In genomic region chr2:39593439-39594393, GRCh38 we compare ENCODE assay signal across 8 cellular contexts.
DNase-seq lines count a peak whose midpoint lies in the region; ATAC-seq and TF ChIP-seq lines count a peak whose summit lies in the region.

No MANE protein-coding gene starts in this region.

- H4K20me1 ChIP-seq in GM23338 (replicated peaks; ENCODE audit: insufficient read depth): no peaks in the 10 kb centered on the region

- TF ChIP-seq CTCF in GM23338 (conservative IDR thresholded peaks at IDR 0.05; ENCODE audit: low read depth in 2 of 2) (peak; percentile 64 to 85), MCF 10A (IDR thresholded peaks at IDR 0.05; ENCODE audit: unreplicated experiment) (peak; percentile 36)

- CTCF ChIA-PET in MCF 10A (lab: Yijun Ruan, JAX): interaction anchor here (0.5 to 3.4 kb wide), 32 partner anchors 8 to 620 kb away, joined by 3 to 44 read pairs (median 4); no protein-coding TSS in a partner anchor

- BruUV-seq in MCF 10A (replicated peaks; lab: Mats Ljungman, UMichigan): no TSS peak

- H3K4me1 Mint-ChIP-seq in GM23338 (peaks cover 10% of the 10 kb centered on the region), MCF 10A (ENCODE audit: insufficient read depth, unreplicated experiment) (peaks cover 9% of the 10 kb centered on the region)

- H3K27ac ChIP-seq in GM23338 (ENCODE audit: low read depth): no peak overlapping the region

- no peaks in the 10 kb centered on the region for H3K9me2 ChIP-seq in GM23338 (ENCODE audit: insufficient read depth)

- no peaks in the 10 kb centered on the region for H3K36me3 Mint-ChIP-seq in GM23338 (ENCODE audit: low read depth)
- peaks cover 5% of the 10 kb centered on the region for H3K36me3 Mint-ChIP-seq in MCF 10A (ENCODE audit: insufficient read depth, unreplicated experiment)

- no peak overlapping the region; the same call in 1 of the 2 replicates for H2AFZ ChIP-seq in GM23338

- no peak overlapping the region for H3K4me3 Mint-ChIP-seq in GM23338
- no peak overlapping the region for H3K4me3 Mint-ChIP-seq in MCF 10A (ENCODE audit: unreplicated experiment)

- peak; percentile 97 for ATAC-seq in GM23338
- no peak for ATAC-seq in GM21786 (IDR thresholded peaks at IDR 0.05; ENCODE audit: unreplicated experiment)
- no peak for ATAC-seq in GM19397 (IDR thresholded peaks at IDR 0.05; ENCODE audit: unreplicated experiment)

- H3K4me2 ChIP-seq in GM23338: no peak overlapping the region

- H3K36me3 ChIP-seq in GM23338 (ENCODE audit: insufficient read depth): no peaks in the 10 kb centered on the region

- no peaks in the 10 kb centered on the region; the same call in 2 of the 3 replicates for H3K9me3 Mint-ChIP-seq in GM23338
- H3K9me3 Mint-ChIP-seq in MCF 10A (ENCODE audit: unreplicated experiment): no peaks in the 10 kb centered on the region

- intact Hi-C loops in MCF 10A (cut with micrococcal nuclease): loop anchor here (1.0 to 5.0 kb wide), 2 partner anchors 81 to 104 kb away; no protein-coding TSS in a partner anchor

- H3K27me3 Mint-ChIP-seq in GM23338 (ENCODE audit: insufficient read depth, low read depth, poor library complexity) (no peaks in the 10 kb centered on the region), MCF 10A (ENCODE audit: insufficient read depth, unreplicated experiment) (no peaks in the 10 kb centered on the region)

- DNase-seq in C1 segment of cervical spinal cord (lab: John Stamatoyannopoulos, UW) (peak in 8 of 14 donors; percentile 6 to 62 (median 16)), GM23338 (ENCODE audit: low spot score) (peak; percentile 87), NCI-H446 treated with DMSO at 0.1 percent for 48 hours (lab: John Stamatoyannopoulos, UW) (peak; percentile 65), MCF 10A (ENCODE audit: unreplicated experiment) (peak; percentile 74), kidney glomerular epithelial cell (lab: John Stamatoyannopoulos, UW) (peak; percentile 68)
- no peak for DNase-seq in stimulated activated CD8-positive, alpha-beta memory T cell treated with anti-CD3 and anti-CD28 coated beads, Interleukin-4, amount 100 ng/mL, for 48 hours

- H3K4me1 ChIP-seq in GM23338 (ENCODE audit: insufficient read depth): no peaks in the 10 kb centered on the region; the same call in 1 of the 2 replicates

- POLR2A ChIA-PET in MCF 10A (lab: Yijun Ruan, JAX): no interaction called here

- H3K27me3 ChIP-seq in GM23338 (ENCODE audit: insufficient read depth): no peaks in the 10 kb centered on the region

- no peaks in the 10 kb centered on the region for H3F3A ChIP-seq in GM23338 (replicated peaks; ENCODE audit: low read depth)

- H3K27ac Mint-ChIP-seq in GM23338: peak overlapping the region; percentile 61
- H3K27ac Mint-ChIP-seq in MCF 10A (ENCODE audit: low read depth, unreplicated experiment): peak overlapping the region; percentile 63

- no peak overlapping the region for H3K4me3 ChIP-seq in GM23338

- H3K79me2 ChIP-seq in GM23338 (replicated peaks; ENCODE audit: insufficient read depth): no peaks in the 10 kb centered on the region

TF ChIP-seq in GM23338, 12 proteins besides CTCF, POLR2A, EP300 and RAD21:
- TF ChIP-seq ZNF331 (CRISPR knock-in tag; IDR thresholded peaks at IDR 0.05; ENCODE audit: low read depth) (no peak), CREB1 (CRISPR knock-in tag; IDR thresholded peaks at IDR 0.05; ENCODE audit: low read depth) (no peak), EZH2phosphoT487 (IDR thresholded peaks at IDR 0.05; ENCODE audit: unreplicated experiment) (no peak), EZH2 (IDR thresholded peaks at IDR 0.05; ENCODE audit: low read depth, unreplicated experiment) (no peak)
- TF ChIP-seq, protein P1, sequence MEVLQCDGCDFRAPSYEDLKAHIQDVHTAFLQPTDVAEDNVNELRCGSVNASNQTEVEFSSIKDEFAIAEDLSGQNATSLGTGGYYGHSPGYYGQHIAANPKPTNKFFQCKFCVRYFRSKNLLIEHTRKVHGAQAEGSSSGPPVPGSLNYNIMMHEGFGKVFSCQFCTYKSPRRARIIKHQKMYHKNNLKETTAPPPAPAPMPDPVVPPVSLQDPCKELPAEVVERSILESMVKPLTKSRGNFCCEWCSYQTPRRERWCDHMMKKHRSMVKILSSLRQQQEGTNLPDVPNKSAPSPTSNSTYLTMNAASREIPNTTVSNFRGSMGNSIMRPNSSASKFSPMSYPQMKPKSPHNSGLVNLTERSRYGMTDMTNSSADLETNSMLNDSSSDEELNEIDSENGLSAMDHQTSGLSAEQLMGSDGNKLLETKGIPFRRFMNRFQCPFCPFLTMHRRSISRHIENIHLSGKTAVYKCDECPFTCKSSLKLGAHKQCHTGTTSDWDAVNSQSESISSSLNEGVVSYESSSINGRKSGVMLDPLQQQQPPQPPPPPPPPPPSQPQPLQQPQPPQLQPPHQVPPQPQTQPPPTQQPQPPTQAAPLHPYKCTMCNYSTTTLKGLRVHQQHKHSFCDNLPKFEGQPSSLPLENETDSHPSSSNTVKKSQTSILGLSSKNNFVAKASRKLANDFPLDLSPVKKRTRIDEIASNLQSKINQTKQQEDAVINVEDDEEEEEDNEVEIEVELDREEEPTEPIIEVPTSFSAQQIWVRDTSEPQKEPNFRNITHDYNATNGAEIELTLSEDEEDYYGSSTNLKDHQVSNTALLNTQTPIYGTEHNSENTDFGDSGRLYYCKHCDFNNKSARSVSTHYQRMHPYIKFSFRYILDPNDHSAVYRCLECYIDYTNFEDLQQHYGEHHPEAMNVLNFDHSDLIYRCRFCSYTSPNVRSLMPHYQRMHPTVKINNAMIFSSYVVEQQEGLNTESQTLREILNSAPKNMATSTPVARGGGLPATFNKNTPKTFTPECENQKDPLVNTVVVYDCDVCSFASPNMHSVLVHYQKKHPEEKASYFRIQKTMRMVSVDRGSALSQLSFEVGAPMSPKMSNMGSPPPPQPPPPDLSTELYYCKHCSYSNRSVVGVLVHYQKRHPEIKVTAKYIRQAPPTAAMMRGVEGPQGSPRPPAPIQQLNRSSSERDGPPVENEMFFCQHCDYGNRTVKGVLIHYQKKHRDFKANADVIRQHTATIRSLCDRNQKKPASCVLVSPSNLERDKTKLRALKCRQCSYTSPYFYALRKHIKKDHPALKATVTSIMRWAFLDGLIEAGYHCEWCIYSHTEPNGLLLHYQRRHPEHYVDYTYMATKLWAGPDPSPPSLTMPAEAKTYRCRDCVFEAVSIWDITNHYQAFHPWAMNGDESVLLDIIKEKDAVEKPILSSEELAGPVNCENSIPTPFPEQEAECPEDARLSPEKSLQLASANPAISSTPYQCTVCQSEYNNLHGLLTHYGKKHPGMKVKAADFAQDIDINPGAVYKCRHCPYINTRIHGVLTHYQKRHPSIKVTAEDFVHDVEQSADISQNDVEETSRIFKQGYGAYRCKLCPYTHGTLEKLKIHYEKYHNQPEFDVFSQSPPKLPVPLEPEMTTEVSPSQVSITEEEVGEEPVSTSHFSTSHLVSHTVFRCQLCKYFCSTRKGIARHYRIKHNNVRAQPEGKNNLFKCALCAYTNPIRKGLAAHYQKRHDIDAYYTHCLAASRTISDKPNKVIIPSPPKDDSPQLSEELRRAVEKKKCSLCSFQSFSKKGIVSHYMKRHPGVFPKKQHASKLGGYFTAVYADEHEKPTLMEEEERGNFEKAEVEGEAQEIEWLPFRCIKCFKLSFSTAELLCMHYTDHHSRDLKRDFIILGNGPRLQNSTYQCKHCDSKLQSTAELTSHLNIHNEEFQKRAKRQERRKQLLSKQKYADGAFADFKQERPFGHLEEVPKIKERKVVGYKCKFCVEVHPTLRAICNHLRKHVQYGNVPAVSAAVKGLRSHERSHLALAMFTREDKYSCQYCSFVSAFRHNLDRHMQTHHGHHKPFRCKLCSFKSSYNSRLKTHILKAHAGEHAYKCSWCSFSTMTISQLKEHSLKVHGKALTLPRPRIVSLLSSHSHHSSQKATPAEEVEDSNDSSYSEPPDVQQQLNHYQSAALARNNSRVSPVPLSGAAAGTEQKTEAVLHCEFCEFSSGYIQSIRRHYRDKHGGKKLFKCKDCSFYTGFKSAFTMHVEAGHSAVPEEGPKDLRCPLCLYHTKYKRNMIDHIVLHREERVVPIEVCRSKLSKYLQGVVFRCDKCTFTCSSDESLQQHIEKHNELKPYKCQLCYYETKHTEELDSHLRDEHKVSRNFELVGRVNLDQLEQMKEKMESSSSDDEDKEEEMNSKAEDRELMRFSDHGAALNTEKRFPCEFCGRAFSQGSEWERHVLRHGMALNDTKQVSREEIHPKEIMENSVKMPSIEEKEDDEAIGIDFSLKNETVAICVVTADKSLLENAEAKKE (CRISPR knock-in tag; IDR thresholded peaks at IDR 0.05): peak; percentile 91
- TF ChIP-seq, protein P2, sequence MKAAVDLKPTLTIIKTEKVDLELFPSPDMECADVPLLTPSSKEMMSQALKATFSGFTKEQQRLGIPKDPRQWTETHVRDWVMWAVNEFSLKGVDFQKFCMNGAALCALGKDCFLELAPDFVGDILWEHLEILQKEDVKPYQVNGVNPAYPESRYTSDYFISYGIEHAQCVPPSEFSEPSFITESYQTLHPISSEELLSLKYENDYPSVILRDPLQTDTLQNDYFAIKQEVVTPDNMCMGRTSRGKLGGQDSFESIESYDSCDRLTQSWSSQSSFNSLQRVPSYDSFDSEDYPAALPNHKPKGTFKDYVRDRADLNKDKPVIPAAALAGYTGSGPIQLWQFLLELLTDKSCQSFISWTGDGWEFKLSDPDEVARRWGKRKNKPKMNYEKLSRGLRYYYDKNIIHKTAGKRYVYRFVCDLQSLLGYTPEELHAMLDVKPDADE (IDR thresholded peaks at IDR 0.05): no peak
- TF ChIP-seq, protein P3, sequence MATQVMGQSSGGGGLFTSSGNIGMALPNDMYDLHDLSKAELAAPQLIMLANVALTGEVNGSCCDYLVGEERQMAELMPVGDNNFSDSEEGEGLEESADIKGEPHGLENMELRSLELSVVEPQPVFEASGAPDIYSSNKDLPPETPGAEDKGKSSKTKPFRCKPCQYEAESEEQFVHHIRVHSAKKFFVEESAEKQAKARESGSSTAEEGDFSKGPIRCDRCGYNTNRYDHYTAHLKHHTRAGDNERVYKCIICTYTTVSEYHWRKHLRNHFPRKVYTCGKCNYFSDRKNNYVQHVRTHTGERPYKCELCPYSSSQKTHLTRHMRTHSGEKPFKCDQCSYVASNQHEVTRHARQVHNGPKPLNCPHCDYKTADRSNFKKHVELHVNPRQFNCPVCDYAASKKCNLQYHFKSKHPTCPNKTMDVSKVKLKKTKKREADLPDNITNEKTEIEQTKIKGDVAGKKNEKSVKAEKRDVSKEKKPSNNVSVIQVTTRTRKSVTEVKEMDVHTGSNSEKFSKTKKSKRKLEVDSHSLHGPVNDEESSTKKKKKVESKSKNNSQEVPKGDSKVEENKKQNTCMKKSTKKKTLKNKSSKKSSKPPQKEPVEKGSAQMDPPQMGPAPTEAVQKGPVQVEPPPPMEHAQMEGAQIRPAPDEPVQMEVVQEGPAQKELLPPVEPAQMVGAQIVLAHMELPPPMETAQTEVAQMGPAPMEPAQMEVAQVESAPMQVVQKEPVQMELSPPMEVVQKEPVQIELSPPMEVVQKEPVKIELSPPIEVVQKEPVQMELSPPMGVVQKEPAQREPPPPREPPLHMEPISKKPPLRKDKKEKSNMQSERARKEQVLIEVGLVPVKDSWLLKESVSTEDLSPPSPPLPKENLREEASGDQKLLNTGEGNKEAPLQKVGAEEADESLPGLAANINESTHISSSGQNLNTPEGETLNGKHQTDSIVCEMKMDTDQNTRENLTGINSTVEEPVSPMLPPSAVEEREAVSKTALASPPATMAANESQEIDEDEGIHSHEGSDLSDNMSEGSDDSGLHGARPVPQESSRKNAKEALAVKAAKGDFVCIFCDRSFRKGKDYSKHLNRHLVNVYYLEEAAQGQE (IDR thresholded peaks at IDR 0.05; ENCODE audit: unreplicated experiment): no peak
